Comparison of ENCODE assay signal across 8 cellular contexts in genomic region chr10:69866688-69867461, GRCh38.
A peak's percentile ranks its signal among the peaks of the same experiment; 100 is the strongest.
DNase-seq lines count a peak whose midpoint lies in the region; ATAC-seq and TF ChIP-seq lines count a peak whose summit lies in the region.

No MANE protein-coding gene starts in this region.

- H3K9me3 ChIP-seq in esophagus muscularis mucosa (no peaks in the 10 kb centered on the region), muscle layer of duodenum (ENCODE audit: control insufficient read depth in 1 of 2, low read length in 2 of 2) (no peaks in the 10 kb centered on the region)

- H3K27ac ChIP-seq in esophagus muscularis mucosa (replicated peaks in 1 of 4) = peak overlapping the region; percentile 58 to 83 (median 68)
- H3K27ac ChIP-seq in muscle layer of duodenum (ENCODE audit: low read length) = peak overlapping the region; percentile 36

- TF ChIP-seq CTCF in esophagus muscularis mucosa (IDR thresholded peaks at IDR 0.05) = peak in 2 of 3 experiments; percentile 3 to 9

- no peak for TF ChIP-seq POLR2A in esophagus muscularis mucosa (IDR thresholded peaks at IDR 0.05; ENCODE audit: low read depth)

- no peak for DNase-seq in Right ventricle myocardium inferior (ENCODE audit: missing footprints)
- DNase-seq in cardiac septum (ENCODE audit: low spot score) = no peak
- no peak for DNase-seq in esophagus muscularis mucosa (ENCODE audit: extremely low spot score)
- DNase-seq in activated naive CD4-positive, alpha-beta T cell (lab: John Stamatoyannopoulos, UW) = no peak
- DNase-seq in cortex of kidney (lab: John Stamatoyannopoulos, UW) = no peak

- intact Hi-C loops in Right ventricle myocardium inferior (cut with DNase I) (loop anchor here (5.0 kb wide), 1 partner anchor 120 kb away; no protein-coding TSS in a partner anchor), cardiac septum (cut with DNase I) (loop anchor here (5.0 kb wide), 1 partner anchor 65 kb away; the partner anchor contains the start of gene COL13A1), esophagus muscularis mucosa (cut with DNase I) (no loop called here)

- no peaks in the 10 kb centered on the region for H3K36me3 ChIP-seq in esophagus muscularis mucosa
- H3K36me3 ChIP-seq in muscle layer of duodenum (ENCODE audit: control insufficient read depth in 1 of 2, insufficient read depth in 2 of 2, low read length in 2 of 2) = no peaks in the 10 kb centered on the region

- ATAC-seq in Right ventricle myocardium inferior (peak; percentile 74), HG02642 (IDR thresholded peaks at IDR 0.05; ENCODE audit: poor library complexity, unreplicated experiment) (no peak), HG03135 (IDR thresholded peaks at IDR 0.05; ENCODE audit: unreplicated experiment) (no peak)

- 36% methylated on average over 26 of the region's 28 CpGs for WGBS in esophagus muscularis mucosa

- H3K4me1 ChIP-seq in esophagus muscularis mucosa (peaks cover 7 to 33% (median 22%) of the 10 kb centered on the region in 4 donors), muscle layer of duodenum (ENCODE audit: control insufficient read depth in 1 of 2, insufficient read depth in 2 of 2, low read length in 2 of 2) (peaks cover 0 to 21% of the 10 kb centered on the region in 2 donors)

- TF ChIP-seq EP300 in esophagus muscularis mucosa (IDR thresholded peaks at IDR 0.05) = no peak

- H3K27me3 ChIP-seq in esophagus muscularis mucosa (no peaks in the 10 kb centered on the region), muscle layer of duodenum (ENCODE audit: low read depth, low read length) (no peaks in the 10 kb centered on the region)

- peak overlapping the region; percentile 25 to 46 (median 42) for H3K4me3 ChIP-seq in esophagus muscularis mucosa
- H3K4me3 ChIP-seq in muscle layer of duodenum (ENCODE audit: low read depth in 1 of 2, low read length in 2 of 2) = peak overlapping the region; percentile 31 to 50
